ENCODE assay signal across 9 cellular contexts in the genomic region with DNA sequence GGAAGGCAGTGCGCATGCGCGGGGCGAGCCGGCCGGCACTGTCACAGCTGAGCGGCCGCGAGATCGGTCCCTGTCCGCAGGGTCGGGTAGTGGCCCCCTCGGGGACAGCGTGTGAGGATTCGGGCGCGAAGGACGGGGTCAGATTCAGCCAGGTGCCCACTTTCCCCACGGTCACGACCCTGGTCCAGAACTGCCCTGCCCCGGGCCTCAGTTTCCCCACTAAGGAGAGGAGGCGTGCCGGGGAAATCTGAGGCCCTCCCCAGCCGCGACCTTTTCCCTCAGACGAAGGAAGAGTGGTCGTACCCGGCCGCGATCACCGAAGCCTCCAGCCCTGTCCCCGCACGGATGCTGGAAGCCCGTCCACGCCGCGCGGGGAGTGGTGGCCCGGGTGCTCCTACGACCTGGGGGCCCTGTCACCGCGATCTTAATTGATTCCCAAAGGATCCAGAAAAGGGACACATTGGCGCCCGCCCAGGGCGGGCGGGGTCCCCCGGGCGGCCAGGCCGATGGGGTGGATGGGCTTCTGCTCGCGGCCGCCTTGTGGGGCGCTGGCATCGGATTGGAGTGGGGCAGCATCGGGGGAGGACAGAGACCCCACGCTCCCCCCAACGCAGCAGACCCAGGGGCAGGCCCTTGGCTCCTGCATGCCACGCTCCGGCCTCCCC. TPM values are rescaled to one million over a fixed set of nuclear protein-coding genes. Genes with fewer than 3 reads are reported as not detected.
DNase-seq lines count a peak whose midpoint lies in the region; ATAC-seq and TF ChIP-seq lines count a peak whose summit lies in the region.
"Had no signal": no experiment of that assay in that cellular context is flagged by ENCODE, and none has a peak within 500 bp of the region (broad histone marks: within the 10 kb centered on the region; RNA-seq: fewer than 3 reads in every experiment).

No MANE protein-coding gene starts in this region.

- peaks cover 17% of the 10 kb centered on the region for H3K27me3 Mint-ChIP-seq in activated CD4-positive, alpha-beta T cell treated with anti-CD3 and anti-CD28 coated beads, Interleukin-2, amount 10 ng/mL, durations not matched to agents 24 days and 14 days

- H3K4me3 ChIP-seq in ascending aorta (peak overlapping the region; percentile 64 to 69), tibial nerve (peak overlapping the region; percentile 52 to 88 (median 77))

- H3K9me3 ChIP-seq in ascending aorta (no peaks in the 10 kb centered on the region), tibial nerve (no peaks in the 10 kb centered on the region)

- no peak for TF ChIP-seq POLR2A in tibial nerve (IDR thresholded peaks at IDR 0.05)

- peak overlapping the region; percentile 78 for H3K27ac Mint-ChIP-seq in activated CD4-positive, alpha-beta T cell treated with anti-CD3 and anti-CD28 coated beads, Interleukin-2, amount 10 ng/mL, durations not matched to agents 24 days and 14 days

- H3K4me3 Mint-ChIP-seq in activated CD4-positive, alpha-beta T cell treated with anti-CD3 and anti-CD28 coated beads, Interleukin-2, amount 10 ng/mL, durations not matched to agents 24 days and 14 days: peak overlapping the region; percentile 83

- H3K27me3 ChIP-seq in ascending aorta (no peaks in the 10 kb centered on the region), layer of hippocampus (ENCODE audit: control insufficient read depth, insufficient read depth, low read length) (no peaks in the 10 kb centered on the region), tibial nerve (no peaks in the 10 kb centered on the region)

- H3K4me1 ChIP-seq in ascending aorta (peaks cover 0 to 4% of the 10 kb centered on the region in 2 donors), tibial nerve (peaks cover 0 to 19% (median 6%) of the 10 kb centered on the region in 4 donors)

- TF ChIP-seq CTCF in ascending aorta (IDR thresholded peaks at IDR 0.05) (no peak), tibial nerve (IDR thresholded peaks at IDR 0.05) (no peak)

- no peaks in the 10 kb centered on the region for H3K9me3 Mint-ChIP-seq in activated CD4-positive, alpha-beta T cell treated with anti-CD3 and anti-CD28 coated beads, Interleukin-2, amount 10 ng/mL, durations not matched to agents 24 days and 14 days

- 9% methylated on average over 43 of the region's 59 CpGs; no CpG with 5 or more reads in 1 of the 2 donors for WGBS in tibial nerve, 2 donors

- DNase-seq in activated CD4-positive, alpha-beta T cell treated with anti-CD3 and anti-CD28 coated beads, Interleukin-2, amount 10 ng/mL, durations not matched to agents 24 days and 14 days: no peak
- DNase-seq in activated CD4-positive, alpha-beta T cell treated with anti-CD3 and anti-CD28 coated beads, Interleukin-2, amount 50 U/mL, for 1 hour: no peak
- DNase-seq in ascending aorta (ENCODE audit: low spot score in 2 of 2) (no peak), tibial nerve (ENCODE audit: low spot score in 2 of 2) (no peak), glomerular visceral epithelial cell (ENCODE audit: extremely low spot score) (no peak), LoVo (ENCODE audit: low spot score) (no peak)
- DNase-seq: DND-41 had no signal

- no peaks in the 10 kb centered on the region for H3K36me3 Mint-ChIP-seq in activated CD4-positive, alpha-beta T cell treated with anti-CD3 and anti-CD28 coated beads, Interleukin-2, amount 10 ng/mL, durations not matched to agents 24 days and 14 days (ENCODE audit: low read depth)

- peaks cover 4% of the 10 kb centered on the region for H3K4me1 Mint-ChIP-seq in activated CD4-positive, alpha-beta T cell treated with anti-CD3 and anti-CD28 coated beads, Interleukin-2, amount 10 ng/mL, durations not matched to agents 24 days and 14 days

- H3K36me3 ChIP-seq in ascending aorta: no peaks in the 10 kb centered on the region
- H3K36me3 ChIP-seq in tibial nerve: no peaks in the 10 kb centered on the region

- TF ChIP-seq EP300 in tibial nerve (IDR thresholded peaks at IDR 0.05): no peak

- peak overlapping the region; percentile 92 to 93 for H3K27ac ChIP-seq in ascending aorta
- peak overlapping the region; percentile 95 for H3K27ac ChIP-seq in layer of hippocampus (ENCODE audit: low read depth, low read length)
- peak overlapping the region; percentile 83 to 98 (median 92) for H3K27ac ChIP-seq in tibial nerve

- ATAC-seq in GM19452 (IDR thresholded peaks at IDR 0.05; ENCODE audit: unreplicated experiment): no peak

- intact Hi-C loops in activated CD4-positive, alpha-beta T cell treated with anti-CD3 and anti-CD28 coated beads, Interleukin-2, amount 10 ng/mL, durations not matched to agents 24 days and 14 days (cut with micrococcal nuclease): loop anchor here (5.0 to 10.0 kb wide), 2 partner anchors 68 to 69 kb away; a partner anchor contains a TSS
- intact Hi-C loops in ascending aorta (cut with DNase I): loop anchor here (1.0 to 10.0 kb wide), 2 partner anchors 69 to 179 kb away; no protein-coding TSS in a partner anchor

RNA-seq across cellular contexts. Expression of a gene that starts 57.7 kb away (rescaled TPM):
- total RNA-seq in activated CD4-positive, alpha-beta T cell treated with anti-CD3 and anti-CD28 coated beads, Interleukin-2, amount 10 ng/mL, durations not matched to agents 24 days and 14 days: not detected in 2 replicates
- total RNA-seq in ascending aorta (15.6 TPM), tibial nerve (1 to 10 TPM in 3 of 4 donors, under 1 TPM in 1; 0.84 to 3.6 (median 1.5) TPM)
